Comparison of ENCODE assay signal across 15 cellular contexts in the genomic region with DNA sequence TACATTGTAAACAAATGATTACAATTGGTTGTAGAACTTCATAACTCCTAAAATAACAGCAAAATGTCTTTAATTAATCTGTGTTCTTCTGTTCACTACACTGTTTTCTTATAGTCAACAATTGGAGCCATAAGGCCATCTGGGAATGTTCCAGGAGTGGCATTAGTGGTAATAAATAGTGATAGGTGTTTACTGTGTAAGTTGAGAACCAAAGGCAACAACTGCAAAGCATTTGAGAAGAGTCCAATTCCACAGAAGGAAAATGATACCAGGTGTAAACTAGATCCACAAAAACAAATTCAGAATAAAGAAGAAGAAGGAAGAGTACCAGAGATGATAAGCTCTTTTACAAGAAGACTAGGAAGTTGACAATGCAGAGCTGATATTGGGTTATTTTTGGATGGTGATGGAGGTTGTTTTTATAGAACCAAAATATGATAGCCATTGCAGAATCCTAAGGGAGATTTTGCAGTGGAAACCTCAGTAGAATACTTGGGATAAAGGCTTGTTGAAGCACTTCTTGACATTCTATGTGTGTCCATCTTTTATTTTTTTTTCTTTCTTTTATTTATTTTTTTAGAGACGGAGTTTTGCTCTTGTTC. TPM values are rescaled to one million over a fixed set of nuclear protein-coding genes. Genes with fewer than 3 reads are reported as not detected.
"Had no signal": no experiment of that assay in that cellular context is flagged by ENCODE, and none has a peak within 500 bp of the region (broad histone marks: within the 10 kb centered on the region; RNA-seq: fewer than 3 reads in every experiment).

No MANE protein-coding gene starts in this region.

- H3K36me3 ChIP-seq: right lobe of liver, suprapubic skin, upper lobe of left lung had no signal

- ATAC-seq: activated T-cell treated with anti-CD3 and anti-CD28 coated beads, Interleukin-2, amount 50 U/mL, for 72 hours; body of pancreas; foreskin keratinocyte; right lobe of liver had no signal

- H3K9me3 ChIP-seq: body of pancreas, right lobe of liver, suprapubic skin, upper lobe of left lung had no signal

- H3K4me3 ChIP-seq: body of pancreas, right lobe of liver, suprapubic skin, upper lobe of left lung had no signal

- H3K27me3 ChIP-seq: body of pancreas, foreskin keratinocyte, right lobe of liver, suprapubic skin, upper lobe of left lung had no signal

- H3K27ac ChIP-seq: body of pancreas, foreskin keratinocyte, right lobe of liver, suprapubic skin, upper lobe of left lung had no signal

- DNase-seq: activated CD4-positive, alpha-beta T cell treated with anti-CD3 and anti-CD28 coated beads, Interleukin-2, amount 10 ng/mL, durations not matched to agents 7 days and 5 days; activated CD8-positive, alpha-beta memory T cell treated with anti-CD3 and anti-CD28 coated beads, Interleukin-2, amount 50 U/mL, for 48 hours; activated gamma-delta T cell; activated T-cell treated with anti-CD3 and anti-CD28 coated beads, Interleukin-2, amount 50 U/mL, for 72 hours; amniotic stem cell; body of pancreas; central memory CD4-positive, alpha-beta T cell; cortex of kidney; effector CD8-positive, alpha-beta T cell; foreskin keratinocyte; glutamatergic neuron; kidney glomerular epithelial cell; right lobe of liver; upper lobe of left lung had no signal

RNA-seq across cellular contexts. Expression of a gene that starts 52.9 kb away (rescaled TPM):
- total RNA-seq: activated T-cell treated with anti-CD3 and anti-CD28 coated beads, Interleukin-2, amount 50 U/mL, for 72 hours had no signal
